In genomic region chr3:32104492-32104891, GRCh38 we compare ENCODE assay signal across 24 cellular contexts.
"Had no signal": no experiment of that assay in that cellular context is flagged by ENCODE, and none has a peak within 500 bp of the region (broad histone marks: within the 10 kb centered on the region; RNA-seq: fewer than 3 reads in every experiment).

No MANE protein-coding gene starts in this region.

- H3K79me2 ChIP-seq: parathyroid adenoma had no signal

- H2AFZ ChIP-seq: hepatocyte, neural progenitor cell, parathyroid adenoma had no signal

- H3K27ac Mint-ChIP-seq: memory B cell; nephron; neural progenitor cell; progenitor cell of endocrine pancreas; stimulated activated naive B cell treated with anti-CD40 and anti-IgM and Interleukin-4, amounts not matched to agents 10 μg/mL and 1 μg/mL and 100 μg/mL, for 72 hours; stimulated activated naive CD8-positive, alpha-beta T cell treated with anti-CD3 and anti-CD28 coated beads, Interleukin-15, Interleukin-2, amounts not matched to agents 100 ng/mL and 50 ng/mL, for 24 hours had no signal

- H3K4me3 Mint-ChIP-seq: stimulated activated naive B cell treated with anti-CD40 and anti-IgM and Interleukin-4, amounts not matched to agents 10 μg/mL and 1 μg/mL and 100 μg/mL, for 72 hours; stimulated activated naive CD8-positive, alpha-beta T cell treated with anti-CD3 and anti-CD28 coated beads, Interleukin-15, Interleukin-2, amounts not matched to agents 100 ng/mL and 50 ng/mL, for 24 hours had no signal

- ATAC-seq: gastroesophageal sphincter; heart left ventricle; left lobe of liver; right lobe of liver; stimulated activated naive B cell treated with anti-CD40 and anti-IgM and Interleukin-4, amounts not matched to agents 10 μg/mL and 1 μg/mL and 100 μg/mL, for 72 hours; upper lobe of right lung had no signal

- H3K27me3 ChIP-seq: gastroesophageal sphincter, heart left ventricle, hepatocyte, right lobe of liver, tibial nerve, upper lobe of right lung, uterus had no signal

- H3K9ac ChIP-seq: neural progenitor cell, parathyroid adenoma had no signal

- H3K36me3 ChIP-seq: gastroesophageal sphincter, heart left ventricle, neural progenitor cell, right lobe of liver, thoracic aorta, tibial nerve, upper lobe of right lung, uterus had no signal

- H3K27me3 Mint-ChIP-seq: memory B cell; stimulated activated naive B cell treated with anti-CD40 and anti-IgM and Interleukin-4, amounts not matched to agents 10 μg/mL and 1 μg/mL and 100 μg/mL, for 72 hours; stimulated activated naive CD8-positive, alpha-beta T cell treated with anti-CD3 and anti-CD28 coated beads, Interleukin-15, Interleukin-2, amounts not matched to agents 100 ng/mL and 50 ng/mL, for 24 hours had no signal

- H3K4me1 ChIP-seq: right lobe of liver, uterus had no signal

- H3K9me3 ChIP-seq: right lobe of liver, uterus had no signal

- H3K27ac ChIP-seq: coronary artery, gastroesophageal sphincter, heart left ventricle, hepatocyte, neural progenitor cell, parathyroid adenoma, right lobe of liver, thoracic aorta, tibial nerve, upper lobe of right lung, uterus had no signal

- DNase-seq: dermis blood vessel endothelial cell; effector memory CD4-positive, alpha-beta T cell; heart left ventricle; kidney; right lobe of liver; small intestine; stimulated activated CD4-positive, alpha-beta T cell treated with anti-CD3 and anti-CD28 coated beads, Interleukin-15, amount 100 ng/mL, for 24 hours; stimulated activated CD4-positive, alpha-beta T cell treated with anti-CD3 and anti-CD28 coated beads, Interleukin-2, amount 100 ng/mL, for 48 hours; stimulated activated naive B cell treated with anti-CD40 and anti-IgM and Interleukin-4, amounts not matched to agents 10 μg/mL and 1 μg/mL and 100 μg/mL, for 72 hours; upper lobe of right lung; uterus had no signal

- H3K4me3 ChIP-seq: coronary artery, gastroesophageal sphincter, heart left ventricle, hepatocyte, lung, neural progenitor cell, right lobe of liver, thoracic aorta, tibial nerve, upper lobe of right lung, uterus had no signal

- H3K4me2 ChIP-seq: hepatocyte, neural progenitor cell had no signal

- FAIRE-seq: kidney, small intestine had no signal
